1 cellular context compared by ENCODE assay signal in the genomic region with DNA sequence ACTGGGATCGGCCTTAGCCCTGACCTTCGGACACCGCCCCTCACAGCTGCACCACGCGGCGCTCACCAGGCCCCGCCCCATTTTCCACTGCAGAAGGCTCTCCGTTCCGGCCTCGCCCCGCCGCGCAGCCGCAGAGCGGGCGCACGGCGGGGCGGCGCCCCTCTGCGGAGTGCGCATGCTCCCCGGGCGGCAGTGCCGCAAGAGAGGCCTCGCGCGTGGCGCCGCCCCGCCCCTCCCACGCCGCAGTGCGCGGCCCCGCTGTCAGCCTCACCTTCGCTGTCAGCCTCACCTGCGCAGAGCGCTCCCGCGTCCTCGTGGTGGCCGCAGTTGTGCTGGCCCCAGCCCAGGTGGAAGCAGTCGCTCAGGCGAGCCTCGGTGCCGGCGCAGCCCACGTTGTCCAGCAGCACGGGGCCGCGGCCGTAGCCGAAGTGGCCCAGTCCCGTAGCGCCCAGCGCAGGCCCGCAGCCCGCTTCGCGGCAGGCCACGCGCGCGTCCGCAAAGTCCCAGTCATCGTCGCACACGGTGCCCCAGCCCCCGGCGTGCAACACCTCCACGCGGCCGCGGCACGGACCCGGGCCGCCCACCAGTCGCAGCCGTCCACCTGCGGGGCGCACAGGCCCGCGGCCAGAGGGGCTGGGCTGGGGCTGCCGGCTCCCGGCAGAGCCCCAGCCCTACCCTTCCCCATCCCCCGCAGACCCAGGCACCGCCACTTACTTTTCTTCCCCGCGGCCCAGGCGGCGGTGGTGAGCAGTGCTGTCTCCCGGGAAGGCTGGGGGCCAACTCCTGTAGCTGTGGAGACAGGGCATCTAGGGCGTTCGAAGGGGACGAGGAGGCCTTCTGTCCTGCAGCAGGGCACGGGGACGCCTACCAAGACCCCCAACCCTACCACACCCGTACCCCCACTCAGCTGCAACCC.
TF ChIP-seq lines count a peak whose summit lies in the region.

No MANE protein-coding gene starts in this region.

TF ChIP-seq in K562, 482 proteins besides CTCF, POLR2A, EP300 and RAD21 (continued from another document and continues in another):
- TF ChIP-seq, protein P1, sequence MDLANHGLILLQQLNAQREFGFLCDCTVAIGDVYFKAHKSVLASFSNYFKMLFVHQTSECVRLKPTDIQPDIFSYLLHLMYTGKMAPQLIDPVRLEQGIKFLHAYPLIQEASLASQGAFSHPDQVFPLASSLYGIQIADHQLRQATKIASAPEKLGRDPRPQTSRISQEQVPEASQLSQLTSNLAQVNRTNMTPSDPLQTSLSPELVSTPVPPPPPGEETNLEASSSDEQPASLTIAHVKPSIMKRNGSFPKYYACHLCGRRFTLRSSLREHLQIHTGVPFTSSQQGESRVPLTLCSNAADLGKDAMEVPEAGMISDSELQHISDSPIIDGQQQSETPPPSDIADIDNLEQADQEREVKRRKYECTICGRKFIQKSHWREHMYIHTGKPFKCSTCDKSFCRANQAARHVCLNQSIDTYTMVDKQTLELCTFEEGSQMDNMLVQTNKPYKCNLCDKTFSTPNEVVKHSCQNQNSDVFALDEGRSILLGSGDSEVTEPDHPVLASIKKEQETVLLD (IDR thresholded peaks at IDR 0.05): no peak
- TF ChIP-seq, protein P2, sequence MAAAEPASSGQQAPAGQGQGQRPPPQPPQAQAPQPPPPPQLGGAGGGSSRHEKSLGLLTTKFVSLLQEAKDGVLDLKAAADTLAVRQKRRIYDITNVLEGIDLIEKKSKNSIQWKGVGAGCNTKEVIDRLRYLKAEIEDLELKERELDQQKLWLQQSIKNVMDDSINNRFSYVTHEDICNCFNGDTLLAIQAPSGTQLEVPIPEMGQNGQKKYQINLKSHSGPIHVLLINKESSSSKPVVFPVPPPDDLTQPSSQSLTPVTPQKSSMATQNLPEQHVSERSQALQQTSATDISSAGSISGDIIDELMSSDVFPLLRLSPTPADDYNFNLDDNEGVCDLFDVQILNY (CRISPR knock-in tag; IDR thresholded peaks at IDR 0.05): peak; percentile 89
- TF ChIP-seq KAT7 (CRISPR knock-in tag; IDR thresholded peaks at IDR 0.05; ENCODE audit: borderline replicate concordance) (peak; percentile 66; the same call in 1 of the 2 replicates), NONO (IDR thresholded peaks at IDR 0.05; ENCODE audit: low read depth in 2 of 2, low read length in 1 of 2) (peak; percentile 43 to 69; a peak in 2 of 4 replicates), KAT2B (IDR thresholded peaks at IDR 0.05; ENCODE audit: low read depth, low read length) (no peak), ZNF311 (CRISPR knock-in tag; IDR thresholded peaks at IDR 0.05) (no peak), POLR2B (IDR thresholded peaks at IDR 0.05; ENCODE audit: low read depth, partially characterized antibody) (no peak), U2AF2 (optimal IDR thresholded peaks at IDR 0.05; ENCODE audit: low read depth, low read length) (no peak), EP400 (IDR thresholded peaks at IDR 0.05) (peak; percentile 88), EWSR1 (IDR thresholded peaks at IDR 0.05; ENCODE audit: borderline replicate concordance, low read depth, partially characterized antibody) (no peak), POLR2AphosphoS5 (IDR thresholded peaks at IDR 0.05; ENCODE audit: control insufficient read depth, insufficient read depth, low read depth, low read length) (peak; percentile 50; the same call in 1 of the 2 replicates), CC2D1A (IDR thresholded peaks at IDR 0.05) (no peak), ZNF431 (CRISPR knock-in tag; IDR thresholded peaks at IDR 0.05) (0 out of 2 replicates have a peak, but pooled peaks have one; percentile 73), BRD4 (IDR thresholded peaks at IDR 0.05) (no peak), ZNF175 (CRISPR knock-in tag; IDR thresholded peaks at IDR 0.05; ENCODE audit: low read depth) (peak; percentile 84), JUN (IDR thresholded peaks at IDR 0.05; ENCODE audit: borderline replicate concordance, low read depth, low read length) (peak; percentile 30; the same call in 1 of the 2 replicates), JUN (CRISPR knock-in tag; IDR thresholded peaks at IDR 0.05; ENCODE audit: borderline replicate concordance) (peak; percentile 87), ZNF764 (CRISPR knock-in tag; IDR thresholded peaks at IDR 0.05; ENCODE audit: low read depth) (no peak), GTF2E2 (tag; IDR thresholded peaks at IDR 0.05) (no peak), CAMTA2 (CRISPR knock-in tag; conservative IDR thresholded peaks at IDR 0.05) (no peak), ZNF695 (CRISPR knock-in tag; IDR thresholded peaks at IDR 0.05) (no peak), HDGF (IDR thresholded peaks at IDR 0.05) (no peak), HDAC6 (IDR thresholded peaks at IDR 0.05; ENCODE audit: low read depth, low read length) (no peak), PRMT5 (CRISPR knock-in tag; IDR thresholded peaks at IDR 0.05) (0 out of 2 replicates have a peak, but pooled peaks have one; percentile 67), SNIP1 (IDR thresholded peaks at IDR 0.05; ENCODE audit: low read depth) (no peak), TCF3 (CRISPR knock-in tag; IDR thresholded peaks at IDR 0.05) (peak; percentile 22; the same call in 1 of the 2 replicates), MTA1 (IDR thresholded peaks at IDR 0.05; ENCODE audit: borderline replicate concordance) (no peak), ZNF146 (CRISPR knock-in tag; IDR thresholded peaks at IDR 0.05; ENCODE audit: unreplicated experiment) (no peak), MTA2 (IDR thresholded peaks at IDR 0.05; ENCODE audit: low read depth) (no peak), ZNF766 (CRISPR knock-in tag; conservative IDR thresholded peaks at IDR 0.05) (peak; percentile 67; the same call in 1 of the 2 replicates), SMAD4 (CRISPR knock-in tag; conservative IDR thresholded peaks at IDR 0.05) (peak; percentile 89), FOXJ3 (CRISPR knock-in tag; IDR thresholded peaks at IDR 0.05) (no peak), HNRNPK (IDR thresholded peaks at IDR 0.05; ENCODE audit: low read depth, low read length, poor library complexity, severe bottlenecking) (no peak), BRCA1 (IDR thresholded peaks at IDR 0.05) (no peak), BRCA1 (CRISPR knock-in tag; IDR thresholded peaks at IDR 0.05) (0 out of 2 replicates have a peak, but pooled peaks have one; percentile 47), ZNF589 (CRISPR knock-in tag; IDR thresholded peaks at IDR 0.05; ENCODE audit: low read depth) (peak; percentile 76; the same call in 1 of the 2 replicates), SIN3A (IDR thresholded peaks at IDR 0.05; ENCODE audit: borderline replicate concordance in 2 of 2, control insufficient read depth in 1 of 2, low read depth in 2 of 2, low read length in 2 of 2) (0 out of 4 replicates have a peak, but pooled peaks of 1 of the 2 experiments have one; percentile 45), ZNF41 (CRISPR knock-in tag; conservative IDR thresholded peaks at IDR 0.05) (no peak)
- TF ChIP-seq, protein P3, sequence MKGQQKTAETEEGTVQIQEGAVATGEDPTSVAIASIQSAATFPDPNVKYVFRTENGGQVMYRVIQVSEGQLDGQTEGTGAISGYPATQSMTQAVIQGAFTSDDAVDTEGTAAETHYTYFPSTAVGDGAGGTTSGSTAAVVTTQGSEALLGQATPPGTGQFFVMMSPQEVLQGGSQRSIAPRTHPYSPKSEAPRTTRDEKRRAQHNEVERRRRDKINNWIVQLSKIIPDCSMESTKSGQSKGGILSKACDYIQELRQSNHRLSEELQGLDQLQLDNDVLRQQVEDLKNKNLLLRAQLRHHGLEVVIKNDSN (CRISPR knock-in tag; IDR thresholded peaks at IDR 0.05): peak; percentile 31; the same call in 1 of the 2 replicates
- TF ChIP-seq, protein P4, sequence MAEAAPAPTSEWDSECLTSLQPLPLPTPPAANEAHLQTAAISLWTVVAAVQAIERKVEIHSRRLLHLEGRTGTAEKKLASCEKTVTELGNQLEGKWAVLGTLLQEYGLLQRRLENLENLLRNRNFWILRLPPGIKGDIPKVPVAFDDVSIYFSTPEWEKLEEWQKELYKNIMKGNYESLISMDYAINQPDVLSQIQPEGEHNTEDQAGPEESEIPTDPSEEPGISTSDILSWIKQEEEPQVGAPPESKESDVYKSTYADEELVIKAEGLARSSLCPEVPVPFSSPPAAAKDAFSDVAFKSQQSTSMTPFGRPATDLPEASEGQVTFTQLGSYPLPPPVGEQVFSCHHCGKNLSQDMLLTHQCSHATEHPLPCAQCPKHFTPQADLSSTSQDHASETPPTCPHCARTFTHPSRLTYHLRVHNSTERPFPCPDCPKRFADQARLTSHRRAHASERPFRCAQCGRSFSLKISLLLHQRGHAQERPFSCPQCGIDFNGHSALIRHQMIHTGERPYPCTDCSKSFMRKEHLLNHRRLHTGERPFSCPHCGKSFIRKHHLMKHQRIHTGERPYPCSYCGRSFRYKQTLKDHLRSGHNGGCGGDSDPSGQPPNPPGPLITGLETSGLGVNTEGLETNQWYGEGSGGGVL (CRISPR knock-in tag; IDR thresholded peaks at IDR 0.05): no peak
- TF ChIP-seq, protein P5, sequence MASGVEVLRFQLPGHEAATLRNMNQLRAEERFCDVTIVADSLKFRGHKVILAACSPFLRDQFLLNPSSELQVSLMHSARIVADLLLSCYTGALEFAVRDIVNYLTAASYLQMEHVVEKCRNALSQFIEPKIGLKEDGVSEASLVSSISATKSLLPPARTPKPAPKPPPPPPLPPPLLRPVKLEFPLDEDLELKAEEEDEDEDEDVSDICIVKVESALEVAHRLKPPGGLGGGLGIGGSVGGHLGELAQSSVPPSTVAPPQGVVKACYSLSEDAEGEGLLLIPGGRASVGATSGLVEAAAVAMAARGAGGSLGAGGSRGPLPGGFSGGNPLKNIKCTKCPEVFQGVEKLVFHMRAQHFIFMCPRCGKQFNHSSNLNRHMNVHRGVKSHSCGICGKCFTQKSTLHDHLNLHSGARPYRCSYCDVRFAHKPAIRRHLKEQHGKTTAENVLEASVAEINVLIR (CRISPR knock-in tag; IDR thresholded peaks at IDR 0.05): no peak
- TF ChIP-seq, protein P6, sequence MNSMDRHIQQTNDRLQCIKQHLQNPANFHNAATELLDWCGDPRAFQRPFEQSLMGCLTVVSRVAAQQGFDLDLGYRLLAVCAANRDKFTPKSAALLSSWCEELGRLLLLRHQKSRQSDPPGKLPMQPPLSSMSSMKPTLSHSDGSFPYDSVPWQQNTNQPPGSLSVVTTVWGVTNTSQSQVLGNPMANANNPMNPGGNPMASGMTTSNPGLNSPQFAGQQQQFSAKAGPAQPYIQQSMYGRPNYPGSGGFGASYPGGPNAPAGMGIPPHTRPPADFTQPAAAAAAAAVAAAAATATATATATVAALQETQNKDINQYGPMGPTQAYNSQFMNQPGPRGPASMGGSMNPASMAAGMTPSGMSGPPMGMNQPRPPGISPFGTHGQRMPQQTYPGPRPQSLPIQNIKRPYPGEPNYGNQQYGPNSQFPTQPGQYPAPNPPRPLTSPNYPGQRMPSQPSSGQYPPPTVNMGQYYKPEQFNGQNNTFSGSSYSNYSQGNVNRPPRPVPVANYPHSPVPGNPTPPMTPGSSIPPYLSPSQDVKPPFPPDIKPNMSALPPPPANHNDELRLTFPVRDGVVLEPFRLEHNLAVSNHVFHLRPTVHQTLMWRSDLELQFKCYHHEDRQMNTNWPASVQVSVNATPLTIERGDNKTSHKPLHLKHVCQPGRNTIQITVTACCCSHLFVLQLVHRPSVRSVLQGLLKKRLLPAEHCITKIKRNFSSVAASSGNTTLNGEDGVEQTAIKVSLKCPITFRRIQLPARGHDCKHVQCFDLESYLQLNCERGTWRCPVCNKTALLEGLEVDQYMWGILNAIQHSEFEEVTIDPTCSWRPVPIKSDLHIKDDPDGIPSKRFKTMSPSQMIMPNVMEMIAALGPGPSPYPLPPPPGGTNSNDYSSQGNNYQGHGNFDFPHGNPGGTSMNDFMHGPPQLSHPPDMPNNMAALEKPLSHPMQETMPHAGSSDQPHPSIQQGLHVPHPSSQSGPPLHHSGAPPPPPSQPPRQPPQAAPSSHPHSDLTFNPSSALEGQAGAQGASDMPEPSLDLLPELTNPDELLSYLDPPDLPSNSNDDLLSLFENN (IDR thresholded peaks at IDR 0.05; ENCODE audit: low read depth in 2 of 2, low read length in 2 of 2): no peak
- TF ChIP-seq, protein P7, sequence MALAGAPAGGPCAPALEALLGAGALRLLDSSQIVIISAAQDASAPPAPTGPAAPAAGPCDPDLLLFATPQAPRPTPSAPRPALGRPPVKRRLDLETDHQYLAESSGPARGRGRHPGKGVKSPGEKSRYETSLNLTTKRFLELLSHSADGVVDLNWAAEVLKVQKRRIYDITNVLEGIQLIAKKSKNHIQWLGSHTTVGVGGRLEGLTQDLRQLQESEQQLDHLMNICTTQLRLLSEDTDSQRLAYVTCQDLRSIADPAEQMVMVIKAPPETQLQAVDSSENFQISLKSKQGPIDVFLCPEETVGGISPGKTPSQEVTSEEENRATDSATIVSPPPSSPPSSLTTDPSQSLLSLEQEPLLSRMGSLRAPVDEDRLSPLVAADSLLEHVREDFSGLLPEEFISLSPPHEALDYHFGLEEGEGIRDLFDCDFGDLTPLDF (CRISPR knock-in tag; IDR thresholded peaks at IDR 0.05): peak; percentile 84; the same call in 1 of the 2 replicates
- TF ChIP-seq, protein P8, sequence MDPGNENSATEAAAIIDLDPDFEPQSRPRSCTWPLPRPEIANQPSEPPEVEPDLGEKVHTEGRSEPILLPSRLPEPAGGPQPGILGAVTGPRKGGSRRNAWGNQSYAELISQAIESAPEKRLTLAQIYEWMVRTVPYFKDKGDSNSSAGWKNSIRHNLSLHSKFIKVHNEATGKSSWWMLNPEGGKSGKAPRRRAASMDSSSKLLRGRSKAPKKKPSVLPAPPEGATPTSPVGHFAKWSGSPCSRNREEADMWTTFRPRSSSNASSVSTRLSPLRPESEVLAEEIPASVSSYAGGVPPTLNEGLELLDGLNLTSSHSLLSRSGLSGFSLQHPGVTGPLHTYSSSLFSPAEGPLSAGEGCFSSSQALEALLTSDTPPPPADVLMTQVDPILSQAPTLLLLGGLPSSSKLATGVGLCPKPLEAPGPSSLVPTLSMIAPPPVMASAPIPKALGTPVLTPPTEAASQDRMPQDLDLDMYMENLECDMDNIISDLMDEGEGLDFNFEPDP (CRISPR knock-in tag; IDR thresholded peaks at IDR 0.05): 0 out of 2 replicates have a peak, but pooled peaks have one; percentile 7
- TF ChIP-seq, protein P9, sequence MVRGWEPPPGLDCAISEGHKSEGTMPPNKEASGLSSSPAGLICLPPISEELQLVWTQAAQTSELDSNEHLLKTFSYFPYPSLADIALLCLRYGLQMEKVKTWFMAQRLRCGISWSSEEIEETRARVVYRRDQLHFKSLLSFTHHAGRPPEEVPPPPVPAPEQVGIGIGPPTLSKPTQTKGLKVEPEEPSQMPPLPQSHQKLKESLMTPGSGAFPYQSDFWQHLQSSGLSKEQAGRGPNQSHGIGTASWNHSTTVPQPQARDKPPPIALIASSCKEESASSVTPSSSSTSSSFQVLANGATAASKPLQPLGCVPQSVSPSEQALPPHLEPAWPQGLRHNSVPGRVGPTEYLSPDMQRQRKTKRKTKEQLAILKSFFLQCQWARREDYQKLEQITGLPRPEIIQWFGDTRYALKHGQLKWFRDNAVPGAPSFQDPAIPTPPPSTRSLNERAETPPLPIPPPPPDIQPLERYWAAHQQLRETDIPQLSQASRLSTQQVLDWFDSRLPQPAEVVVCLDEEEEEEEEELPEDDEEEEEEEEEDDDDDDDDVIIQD (CRISPR knock-in tag; IDR thresholded peaks at IDR 0.05): no peak
